In genomic region chr1:200448034-200448762, GRCh38 we compare ENCODE assay signal across 9 cellular contexts.
DNase-seq lines count a peak whose midpoint lies in the region; ATAC-seq lines count a peak whose summit lies in the region.
"Had no signal": no experiment of that assay in that cellular context is flagged by ENCODE, and none has a peak within 500 bp of the region (broad histone marks: within the 10 kb centered on the region; RNA-seq: fewer than 3 reads in every experiment).

No MANE protein-coding gene starts in this region.

- peaks cover 10% of the 10 kb centered on the region for H3K4me1 Mint-ChIP-seq in T-helper 2 cell treated with Interferon-gamma antibody and Interleukin-4, amounts not matched to agents 5 μg/mL and 100 μg/mL, for 36 hours (ENCODE audit: low read depth)

- peak overlapping the region; percentile 49 for H3K27ac Mint-ChIP-seq in T-helper 2 cell treated with Interferon-gamma antibody and Interleukin-4, amounts not matched to agents 5 μg/mL and 100 μg/mL, for 36 hours

- peaks cover 2% of the 10 kb centered on the region for H3K36me3 Mint-ChIP-seq in T-helper 2 cell treated with Interferon-gamma antibody and Interleukin-4, amounts not matched to agents 5 μg/mL and 100 μg/mL, for 36 hours (ENCODE audit: low read depth)

- DNase-seq in T-helper 2 cell treated with Interferon-gamma antibody and Interleukin-4, amounts not matched to agents 5 μg/mL and 100 μg/mL, for 36 hours (ENCODE audit: low spot score) = peak; percentile 13
- DNase-seq in NCI-H1436 (lab: John Stamatoyannopoulos, UW) (no peak), midbrain (lab: John Stamatoyannopoulos, UW) (no peak), iPS-NIHi11 (ENCODE audit: low spot score) (no peak)
- DNase-seq in stimulated activated CD4-positive, alpha-beta T cell treated with anti-CD3 and anti-CD28 coated beads, Interleukin-12 subunit alpha, Interleukin-12 subunit beta, amount 100 ng/mL, for 4 hours = no peak
- DNase-seq: hippocampal formation had no signal

- H3K27me3 Mint-ChIP-seq in T-helper 2 cell treated with Interferon-gamma antibody and Interleukin-4, amounts not matched to agents 5 μg/mL and 100 μg/mL, for 36 hours (ENCODE audit: low read depth) = peaks cover 3% of the 10 kb centered on the region

- ATAC-seq in GM18519 (IDR thresholded peaks at IDR 0.05; ENCODE audit: low FRiP score, unreplicated experiment) = peak; percentile 88
- ATAC-seq in GM19455 (IDR thresholded peaks at IDR 0.05; ENCODE audit: unreplicated experiment) = peak; percentile 79
- ATAC-seq in HG02973 (IDR thresholded peaks at IDR 0.05; ENCODE audit: unreplicated experiment) = peak; percentile 91

- no peaks in the 10 kb centered on the region for H3K9me3 Mint-ChIP-seq in T-helper 2 cell treated with Interferon-gamma antibody and Interleukin-4, amounts not matched to agents 5 μg/mL and 100 μg/mL, for 36 hours

- H3K4me3 Mint-ChIP-seq in T-helper 2 cell treated with Interferon-gamma antibody and Interleukin-4, amounts not matched to agents 5 μg/mL and 100 μg/mL, for 36 hours = no peak overlapping the region
